Comparison of ENCODE assay signal across 12 cellular contexts in genomic region chr17:82892869-82893565, GRCh38. TPM values are rescaled to one million over a fixed set of nuclear protein-coding genes. Genes with fewer than 3 reads are reported as not detected.
DNase-seq lines count a peak whose midpoint lies in the region; ATAC-seq lines count a peak whose summit lies in the region.
"Had no signal": no experiment of that assay in that cellular context is flagged by ENCODE, and none has a peak within 500 bp of the region (broad histone marks: within the 10 kb centered on the region; RNA-seq: fewer than 3 reads in every experiment).

No MANE protein-coding gene starts in this region.

- peaks cover 0 to 12% of the 10 kb centered on the region in 2 donors for H3K36me3 Mint-ChIP-seq in activated naive CD4-positive, alpha-beta T cell treated with anti-CD3 and anti-CD28 coated beads, Interleukin-2, amount 50 U/mL, for 72 hours
- peaks cover 0 to 21% (median 7%) of the 10 kb centered on the region in 3 donors for H3K36me3 Mint-ChIP-seq in naive thymus-derived CD8-positive, alpha-beta T cell

- H3K4me3 Mint-ChIP-seq in naive thymus-derived CD8-positive, alpha-beta T cell: peak overlapping the region; percentile 34 to 88 (median 80)
- H3K4me3 Mint-ChIP-seq in stimulated activated naive CD8-positive, alpha-beta T cell treated with anti-CD3 and anti-CD28 coated beads, Interleukin-15, amount 100 ng/mL, for 72 hours: peak overlapping the region; percentile 8 to 57

- POLR2A ChIA-PET in naive thymus-derived CD8-positive, alpha-beta T cell (lab: Charles Lee): interaction anchor here (0.9 to 6.2 kb wide), 8 partner anchors 10 to 36 kb away, joined by 3 to 46 read pairs (median 6); no protein-coding TSS in a partner anchor

- DNase-seq in activated CD4-positive, alpha-beta T cell treated with anti-CD3 and anti-CD28 coated beads for 1 hour: peak; percentile 62
- peak in 1 of 2 donors; percentile 48 for DNase-seq in activated naive CD4-positive, alpha-beta T cell treated with anti-CD3 and anti-CD28 coated beads, Interleukin-2, amount 50 U/mL, for 72 hours (ENCODE audit: low spot score in 2 of 2)
- peak; percentile 42 to 93 (median 84) for DNase-seq in naive thymus-derived CD8-positive, alpha-beta T cell
- peak in 1 of 2 donors; percentile 68 for DNase-seq in stimulated activated naive CD8-positive, alpha-beta T cell treated with anti-CD3 and anti-CD28 coated beads, Interleukin-15, amount 100 ng/mL, for 72 hours
- DNase-seq in dedifferentiated amniotic fluid mesenchymal stem cell (ENCODE audit: extremely low spot score): no peak
- DNase-seq: NCI-H510A treated with DMSO at 0.1 percent for 48 hours had no signal

- H3K27me3 Mint-ChIP-seq in naive thymus-derived CD8-positive, alpha-beta T cell: no peaks in the 10 kb centered on the region
- H3K27me3 Mint-ChIP-seq in stimulated activated naive CD8-positive, alpha-beta T cell treated with anti-CD3 and anti-CD28 coated beads, Interleukin-15, amount 100 ng/mL, for 72 hours: no peaks in the 10 kb centered on the region

- H3K4me1 Mint-ChIP-seq in naive thymus-derived CD8-positive, alpha-beta T cell: peaks cover 13 to 46% (median 28%) of the 10 kb centered on the region in 4 donors
- H3K4me1 Mint-ChIP-seq in stimulated activated naive CD8-positive, alpha-beta T cell treated with anti-CD3 and anti-CD28 coated beads, Interleukin-15, amount 100 ng/mL, for 72 hours: peaks cover 28% of the 10 kb centered on the region

- H3K27ac Mint-ChIP-seq in activated naive CD4-positive, alpha-beta T cell treated with anti-CD3 and anti-CD28 coated beads, Interleukin-2, amount 50 U/mL, for 72 hours: peak overlapping the region; percentile 40 to 66
- peak overlapping the region; percentile 90 to 99 (median 96) for H3K27ac Mint-ChIP-seq in naive thymus-derived CD8-positive, alpha-beta T cell
- peak overlapping the region; percentile 69 to 75 for H3K27ac Mint-ChIP-seq in stimulated activated naive CD8-positive, alpha-beta T cell treated with anti-CD3 and anti-CD28 coated beads, Interleukin-15, amount 100 ng/mL, for 72 hours

- peak; percentile 86 to 94 for ATAC-seq in activated naive CD4-positive, alpha-beta T cell treated with anti-CD3 and anti-CD28 coated beads, Interleukin-2, amount 50 U/mL, for 72 hours
- ATAC-seq in naive thymus-derived CD8-positive, alpha-beta T cell: peak; percentile 99 to 100
- ATAC-seq in stimulated activated naive CD8-positive, alpha-beta T cell treated with anti-CD3 and anti-CD28 coated beads, Interleukin-15, amount 100 ng/mL, for 72 hours: peak; percentile 97
- no peak for ATAC-seq in HG02610 (IDR thresholded peaks at IDR 0.05; ENCODE audit: unreplicated experiment)
- ATAC-seq in HG02870 (IDR thresholded peaks at IDR 0.05; ENCODE audit: unreplicated experiment): no peak
- ATAC-seq in HG03521 (IDR thresholded peaks at IDR 0.05; ENCODE audit: unreplicated experiment): no peak

- H3K9me3 Mint-ChIP-seq in activated naive CD4-positive, alpha-beta T cell treated with anti-CD3 and anti-CD28 coated beads, Interleukin-2, amount 50 U/mL, for 72 hours: no peaks in the 10 kb centered on the region
- H3K9me3 Mint-ChIP-seq in naive thymus-derived CD8-positive, alpha-beta T cell: no peaks in the 10 kb centered on the region
- no peaks in the 10 kb centered on the region for H3K9me3 Mint-ChIP-seq in stimulated activated naive CD8-positive, alpha-beta T cell treated with anti-CD3 and anti-CD28 coated beads, Interleukin-15, amount 100 ng/mL, for 72 hours

RNA-seq across cellular contexts. Expression of gene ZNF750, which starts 53.2 kb away (rescaled TPM):
- total RNA-seq in activated naive CD4-positive, alpha-beta T cell treated with anti-CD3 and anti-CD28 coated beads, Interleukin-2, amount 50 U/mL, for 72 hours: not detected
- not detected for total RNA-seq in naive thymus-derived CD8-positive, alpha-beta T cell
- polyA plus RNA-seq in naive thymus-derived CD8-positive, alpha-beta T cell: not detected
- total RNA-seq: cardiac muscle cell, liver, thoracic aorta had no signal

Comparison
In these comparisons a context has a peak if more than half of its experiments do, and no peak if none do; other contexts are left out.
1. ATAC-seq: peak in activated naive CD4-positive, alpha-beta T cell treated with anti-CD3 and anti-CD28 coated beads, Interleukin-2, amount 50 U/mL, for 72 hours (2 of 2), naive thymus-derived CD8-positive, alpha-beta T cell (2 of 2) and stimulated activated naive CD8-positive, alpha-beta T cell treated with anti-CD3 and anti-CD28 coated beads, Interleukin-15, amount 100 ng/mL, for 72 hours (single experiment); none in HG02610 (single experiment), HG02870 (single experiment) and HG03521 (single experiment).
2. Peak in every context shown above with its lines, with median percentiles within 50 percentile points of each other: H3K27ac Mint-ChIP-seq.